9 cellular contexts compared by ENCODE assay signal in genomic region chr2:64749446-64749845, GRCh38.
DNase-seq lines count a peak whose midpoint lies in the region; ATAC-seq, FAIRE-seq and TF ChIP-seq lines count a peak whose summit lies in the region.
"Had no signal": no experiment of that assay in that cellular context is flagged by ENCODE, and none has a peak within 500 bp of the region (broad histone marks: within the 10 kb centered on the region; RNA-seq: fewer than 3 reads in every experiment).

No MANE protein-coding gene starts in this region.

- no peaks in the 10 kb centered on the region for H3K9me1 ChIP-seq in K562 (ENCODE audit: control insufficient read depth, insufficient read depth, low read length)

- TF ChIP-seq CTCF in cardiac muscle cell (IDR thresholded peaks at IDR 0.05; ENCODE audit: low read depth, low read length), result no peak
- no peak for TF ChIP-seq CTCF in K562 (IDR thresholded peaks at IDR 0.05 in 2 of 3, conservative IDR thresholded peaks at IDR 0.05 in 1 of 3; ENCODE audit: insufficient read depth in 2 of 3, low read depth in 1 of 3, low read length in 3 of 3)
- no peak for TF ChIP-seq CTCF in upper lobe of right lung (IDR thresholded peaks at IDR 0.05)

- peaks cover 11% of the 10 kb centered on the region for H3K4me1 Mint-ChIP-seq in memory B cell

- H3K36me3 Mint-ChIP-seq in memory B cell, result no peaks in the 10 kb centered on the region

- intact Hi-C loops in Right ventricle myocardium inferior (cut with DNase I), result no loop called here
- intact Hi-C loops in K562 (cut with micrococcal nuclease), result no loop called here
- intact Hi-C loops in upper lobe of right lung (cut with DNase I), result no loop called here

- H3K27ac Mint-ChIP-seq in memory B cell, result peak overlapping the region; percentile 89

- H3K9ac ChIP-seq in K562 (ENCODE audit: insufficient read depth in 1 of 2, low read depth in 2 of 2, low read length in 2 of 2), result peak overlapping the region in 1 of 2 experiments; percentile 61; a peak in 2 of 4 replicates

- CTCF ChIA-PET in K562 (lab: Yijun Ruan, JAX; ENCODE audit: low intra/inter-chr PET ratio), result no interaction called here

- POLR2A ChIA-PET in K562 (lab: Yijun Ruan, JAX), result interaction anchor here (0.6 to 3.3 kb wide), 8 partner anchors 12 to 817 kb away, joined by 3 to 32 read pairs (median 4); partner anchors contain the start of gene SERTAD2

- H3K36me3 ChIP-seq in cardiac muscle cell (no peaks in the 10 kb centered on the region), K562 (ENCODE audit: control insufficient read depth, insufficient read depth, low read length) (no peaks in the 10 kb centered on the region; the same call in 2 of the 3 replicates), upper lobe of right lung (no peaks in the 10 kb centered on the region)

- no peak for ATAC-seq in Right ventricle myocardium inferior
- no peak for ATAC-seq in K562
- no peak for ATAC-seq in memory B cell (ENCODE audit: low read depth)
- ATAC-seq in upper lobe of right lung, result no peak
- ATAC-seq in GM21515 (IDR thresholded peaks at IDR 0.05; ENCODE audit: unreplicated experiment), result no peak
- no peak for ATAC-seq in HG02970 (IDR thresholded peaks at IDR 0.05; ENCODE audit: low FRiP score, unreplicated experiment)

- no peaks in the 10 kb centered on the region for H3K9me3 Mint-ChIP-seq in memory B cell

- FAIRE-seq in K562 (lab: Jason Lieb, UNC), result no peak

- no peak for TF ChIP-seq RAD21 in K562 (CRISPR knock-in tag; conservative IDR thresholded peaks at IDR 0.05 in 1 of 2, IDR thresholded peaks at IDR 0.05 in 1 of 2)

- no peak for TF ChIP-seq POLR2A in K562 (conservative IDR thresholded peaks at IDR 0.05)

- 33% methylated on average over 4 of the region's 4 CpGs for WGBS in K562 (ENCODE audit: insufficient coverage, low coverage, missing lambda C conversion rate)

- DNase-seq in cardiac muscle cell (ENCODE audit: low read depth in 1 of 2, low spot score in 1 of 2) (no peak), Right ventricle myocardium inferior (ENCODE audit: missing footprints) (no peak), K562 (ENCODE audit: extremely low read depth in 1 of 4, low spot score in 3 of 4) (no peak), memory B cell (ENCODE audit: low spot score in 2 of 2) (no peak), upper lobe of right lung (no peak), pons (ENCODE audit: low spot score) (no peak)
- DNase-seq: GF-D8 had no signal

- H3K9me3 ChIP-seq in cardiac muscle cell (ENCODE audit: low read depth), result no peaks in the 10 kb centered on the region
- H3K9me3 ChIP-seq in K562 (replicated peaks; ENCODE audit: control insufficient read depth, insufficient read depth, low read depth, low read length), result no peaks in the 10 kb centered on the region
- H3K9me3 ChIP-seq in upper lobe of right lung, result no peaks in the 10 kb centered on the region

- H3K4me3 Mint-ChIP-seq in memory B cell, result peak overlapping the region; percentile 97

- TF ChIP-seq EP300 in K562 (IDR thresholded peaks at IDR 0.05; ENCODE audit: low read length), result no peak

- peaks cover 34% of the 10 kb centered on the region for H3K4me1 ChIP-seq in cardiac muscle cell (ENCODE audit: low read depth)
- peaks cover 11 to 18% of the 10 kb centered on the region in 2 experiments; a peak in 4 of 5 replicates for H3K4me1 ChIP-seq in K562 (replicated peaks in 1 of 2; ENCODE audit: control insufficient read depth in 2 of 2, insufficient read depth in 2 of 2, low read length in 2 of 2)
- H3K4me1 ChIP-seq in upper lobe of right lung, result peaks cover 22% of the 10 kb centered on the region

- in situ Hi-C loops in K562 (cut with MboI), result no loop called here

- no TSS peak for BruUV-seq in K562 (replicated peaks; lab: Mats Ljungman, UMichigan)

- no peaks in the 10 kb centered on the region for H3K27me3 Mint-ChIP-seq in memory B cell

- peak overlapping the region; percentile 59 for H3K4me3 ChIP-seq in cardiac muscle cell
- H3K4me3 ChIP-seq in K562, result peak overlapping the region; percentile 79
- H3K4me3 ChIP-seq in upper lobe of right lung, result peak overlapping the region; percentile 77

- H2AFZ ChIP-seq in K562 (ENCODE audit: low read depth, low read length), result peak overlapping the region; percentile 91

- peaks cover 6% of the 10 kb centered on the region; the same call in 2 of the 3 replicates for H3K79me2 ChIP-seq in K562 (ENCODE audit: control insufficient read depth, insufficient read depth, low read length)

- no peaks in the 10 kb centered on the region for H4K20me1 ChIP-seq in K562 (replicated peaks; ENCODE audit: control insufficient read depth, insufficient read depth, low read length)

- H3K27me3 ChIP-seq in cardiac muscle cell (no peaks in the 10 kb centered on the region), K562 (ENCODE audit: control insufficient read depth in 2 of 2, insufficient read depth in 2 of 2, low read length in 2 of 2) (no peaks in the 10 kb centered on the region), upper lobe of right lung (no peaks in the 10 kb centered on the region)

- H3K27ac ChIP-seq in cardiac muscle cell, result peak overlapping the region; percentile 83
- H3K27ac ChIP-seq in K562 (ENCODE audit: extremely low read depth, low read depth, low read length), result peak overlapping the region; percentile 73; the same call in 2 of the 3 replicates
- peak overlapping the region; percentile 96 for H3K27ac ChIP-seq in upper lobe of right lung

- H3K4me2 ChIP-seq in K562 (ENCODE audit: insufficient read depth, low read length), result peak overlapping the region; percentile 68

TF ChIP-seq in K562, 482 proteins besides CTCF, POLR2A, EP300 and RAD21:
- no peak for TF ChIP-seq SAFB (IDR thresholded peaks at IDR 0.05; ENCODE audit: borderline replicate concordance, low read depth, low read length)
- no peak for TF ChIP-seq KLF16 (IDR thresholded peaks at IDR 0.05)
- TF ChIP-seq ZNF583 (CRISPR knock-in tag; IDR thresholded peaks at IDR 0.05), result no peak
- no peak for TF ChIP-seq ZBTB49 (CRISPR knock-in tag; IDR thresholded peaks at IDR 0.05; ENCODE audit: borderline replicate concordance)
- no peak for TF ChIP-seq KLF13 (tag; IDR thresholded peaks at IDR 0.05; ENCODE audit: borderline replicate concordance, low read depth)
- TF ChIP-seq HEY1 (CRISPR knock-in tag; IDR thresholded peaks at IDR 0.05; ENCODE audit: borderline replicate concordance), result no peak
